Comparison of ENCODE assay signal across 17 cellular contexts in genomic region chr1:12555411-12556367, GRCh38.
DNase-seq lines count a peak whose midpoint lies in the region; ATAC-seq and TF ChIP-seq lines count a peak whose summit lies in the region.
"Had no signal": no experiment of that assay in that cellular context is flagged by ENCODE, and none has a peak within 500 bp of the region (broad histone marks: within the 10 kb centered on the region; RNA-seq: fewer than 3 reads in every experiment).

No MANE protein-coding gene starts in this region.

- TF ChIP-seq CTCF in breast epithelium (IDR thresholded peaks at IDR 0.05) (no peak), mammary epithelial cell (conservative IDR thresholded peaks at IDR 0.05 in 1 of 2, IDR thresholded peaks at IDR 0.05 in 1 of 2; ENCODE audit: extremely low read depth in 1 of 2, insufficient read depth in 1 of 2, low read depth in 1 of 2, low read length in 2 of 2) (no peak), vagina (IDR thresholded peaks at IDR 0.05) (no peak)

- peak overlapping the region; percentile 93 to 94 for H3K27ac ChIP-seq in breast epithelium
- H3K27ac ChIP-seq in mammary epithelial cell (ENCODE audit: insufficient read depth, low read depth, low read length) = no peak overlapping the region
- peak overlapping the region; percentile 88 for H3K27ac ChIP-seq in rectal smooth muscle tissue (ENCODE audit: low read depth, low read length)
- H3K27ac ChIP-seq in vagina = peak overlapping the region; percentile 87
- H3K27ac ChIP-seq: RWPE1 had no signal

- H3K4me3 ChIP-seq in breast epithelium (no peak overlapping the region), mammary epithelial cell (replicated peaks in 1 of 3; ENCODE audit: insufficient read depth in 1 of 3, low read depth in 2 of 3, low read length in 3 of 3) (no peak overlapping the region), rectal smooth muscle tissue (ENCODE audit: low read length) (no peak overlapping the region), vagina (no peak overlapping the region)

- H3K9ac ChIP-seq in mammary epithelial cell (ENCODE audit: insufficient read depth, low read length) = no peak overlapping the region
- H3K9ac ChIP-seq in rectal smooth muscle tissue (ENCODE audit: low read length) = no peak overlapping the region

- TF ChIP-seq POLR2A in breast epithelium (IDR thresholded peaks at IDR 0.05) = no peak
- TF ChIP-seq POLR2A in vagina (IDR thresholded peaks at IDR 0.05) = no peak

- BruUV-seq in mammary epithelial cell (replicated peaks; lab: Mats Ljungman, UMichigan) = no TSS peak

- ATAC-seq in HG03159 (IDR thresholded peaks at IDR 0.05; ENCODE audit: unreplicated experiment) = no peak
- ATAC-seq: CD8-positive, alpha-beta T cell had no signal

- no peaks in the 10 kb centered on the region for H3K79me2 ChIP-seq in mammary epithelial cell (ENCODE audit: insufficient read depth, low read length)

- intact Hi-C loops in breast epithelium (cut with DNase I; ENCODE audit: low total_unique reads) (no loop called here), mammary epithelial cell (cut with micrococcal nuclease) (no loop called here), vagina (cut with DNase I) (loop anchor here (5.0 kb wide), 1 partner anchor 37 kb away; no protein-coding TSS in a partner anchor)

- H3K27ac Mint-ChIP-seq in activated naive CD8-positive, alpha-beta T cell treated with anti-CD3 and anti-CD28 coated beads for 36 hours = no peak overlapping the region
- H3K27ac Mint-ChIP-seq: CD8-positive, alpha-beta T cell had no signal

- H3K9me3 Mint-ChIP-seq in activated naive CD8-positive, alpha-beta T cell treated with anti-CD3 and anti-CD28 coated beads for 36 hours = no peaks in the 10 kb centered on the region
- H3K9me3 Mint-ChIP-seq: CD8-positive, alpha-beta T cell; neural crest cell had no signal

- in situ Hi-C loops in mammary epithelial cell (cut with MboI; ENCODE audit: low sequenced_read_pairs in 2 of 2) = no loop called here

- DNase-seq in breast epithelium (ENCODE audit: low spot score in 2 of 2) = no peak
- no peak for DNase-seq in mammary epithelial cell
- DNase-seq in iPS-NIHi7 (ENCODE audit: extremely low spot score) = peak; percentile 8
- no peak for DNase-seq in vagina (ENCODE audit: extremely low spot score in 2 of 2)
- no peak for DNase-seq in activated naive CD8-positive, alpha-beta T cell treated with anti-CD3 and anti-CD28 coated beads for 36 hours
- no peak for DNase-seq in NK-92 (lab: John Stamatoyannopoulos, UW; ENCODE audit: unreplicated experiment)
- DNase-seq: 8988T; activated CD4-positive, alpha-beta T cell treated with anti-CD3 and anti-CD28 coated beads for 48 hours; activated T-cell treated with anti-CD3 and anti-CD28 coated beads, Interleukin-2, amount 50 U/mL, for 1 hour; CD8-positive, alpha-beta T cell; NCI-H2029 treated with DMSO at 0.1 percent for 48 hours; stimulated activated CD4-positive, alpha-beta T cell treated with anti-CD3 and anti-CD28 coated beads, Interleukin-12 subunit alpha, Interleukin-12 subunit beta, amount 100 ng/mL, for 4 hours; T-helper 9 cell had no signal

- dilution Hi-C loops in mammary epithelial cell (cut with HindIII; ENCODE audit: low sequenced_read_pairs) = no loop called here

- H3K4me1 ChIP-seq in breast epithelium (no peaks in the 10 kb centered on the region), mammary epithelial cell (ENCODE audit: insufficient read depth, low read length) (no peaks in the 10 kb centered on the region), rectal smooth muscle tissue (ENCODE audit: control insufficient read depth, insufficient read depth, low read length) (peaks cover 15% of the 10 kb centered on the region), vagina (peaks cover 31% of the 10 kb centered on the region)

- H3K27me3 Mint-ChIP-seq in activated naive CD8-positive, alpha-beta T cell treated with anti-CD3 and anti-CD28 coated beads for 36 hours = no peaks in the 10 kb centered on the region

- no peak overlapping the region for H3K4me3 Mint-ChIP-seq in activated naive CD8-positive, alpha-beta T cell treated with anti-CD3 and anti-CD28 coated beads for 36 hours
- H3K4me3 Mint-ChIP-seq: CD8-positive, alpha-beta T cell; neural crest cell had no signal

- H3K36me3 Mint-ChIP-seq in activated naive CD8-positive, alpha-beta T cell treated with anti-CD3 and anti-CD28 coated beads for 36 hours = no peaks in the 10 kb centered on the region
- H3K36me3 Mint-ChIP-seq: CD8-positive, alpha-beta T cell had no signal

- H3K4me1 Mint-ChIP-seq in activated naive CD8-positive, alpha-beta T cell treated with anti-CD3 and anti-CD28 coated beads for 36 hours = peaks cover 9% of the 10 kb centered on the region

- H3K36me3 ChIP-seq in breast epithelium (no peaks in the 10 kb centered on the region), mammary epithelial cell (ENCODE audit: insufficient read depth, low read length) (no peaks in the 10 kb centered on the region), rectal smooth muscle tissue (ENCODE audit: control insufficient read depth, insufficient read depth, low read length) (no peaks in the 10 kb centered on the region), vagina (no peaks in the 10 kb centered on the region)

- H3K9me3 ChIP-seq in breast epithelium (no peaks in the 10 kb centered on the region), mammary epithelial cell (replicated peaks; ENCODE audit: insufficient read depth, low read length) (no peaks in the 10 kb centered on the region), vagina (no peaks in the 10 kb centered on the region)

- H3K4me2 ChIP-seq in mammary epithelial cell (ENCODE audit: insufficient read depth, low read depth, low read length) = no peak overlapping the region

- no peaks in the 10 kb centered on the region for H4K20me1 ChIP-seq in mammary epithelial cell (ENCODE audit: insufficient read depth, low read length)

- H3K27me3 ChIP-seq in breast epithelium = no peaks in the 10 kb centered on the region
- peaks cover 4% of the 10 kb centered on the region for H3K27me3 ChIP-seq in mammary epithelial cell (ENCODE audit: insufficient read depth, low read length)
- H3K27me3 ChIP-seq in rectal smooth muscle tissue (ENCODE audit: control insufficient read depth, insufficient read depth, low read length) = no peaks in the 10 kb centered on the region
- no peaks in the 10 kb centered on the region for H3K27me3 ChIP-seq in vagina

- WGBS in mammary epithelial cell (ENCODE audit: low coverage, missing lambda C conversion rate) = 82% methylated on average over 12 of the region's 13 CpGs

- CTCF ChIA-PET in mammary epithelial cell (lab: Charles Lee; ENCODE audit: low non-redundant PET) = no interaction called here

- no peak overlapping the region for H2AFZ ChIP-seq in mammary epithelial cell (ENCODE audit: low read depth, low read length)
